ENCODE assay signal across 21 cellular contexts in the genomic region with DNA sequence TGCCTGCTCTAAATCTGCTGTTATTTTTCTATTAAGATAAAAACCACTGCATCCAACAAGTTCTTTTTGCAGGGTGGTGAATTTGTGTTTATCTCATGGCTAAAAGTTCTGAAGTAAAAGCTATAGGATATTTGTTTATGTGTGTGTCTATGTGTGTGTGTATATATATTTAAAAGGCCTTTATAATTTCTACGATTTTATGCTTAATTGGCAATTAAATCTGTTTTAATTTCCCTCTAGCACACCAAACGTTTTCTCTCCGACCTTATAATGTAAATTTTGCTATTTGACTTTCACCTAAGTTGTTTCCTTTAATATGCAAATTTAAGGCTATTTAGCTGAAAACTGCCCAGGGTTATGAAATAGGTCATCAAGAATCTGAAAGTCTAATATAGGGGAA. TPM values are rescaled to one million over a fixed set of nuclear protein-coding genes. Genes with fewer than 3 reads are reported as not detected.
DNase-seq lines count a peak whose midpoint lies in the region; ATAC-seq and FAIRE-seq lines count a peak whose summit lies in the region.
"Had no signal": no experiment of that assay in that cellular context is flagged by ENCODE, and none has a peak within 500 bp of the region (broad histone marks: within the 10 kb centered on the region; RNA-seq: fewer than 3 reads in every experiment).

No MANE protein-coding gene starts in this region.

- no peak overlapping the region for H3K18ac ChIP-seq in mesenchymal stem cell (ENCODE audit: low read depth in 1 of 2, low read length in 2 of 2)

- no CpG with 5 or more reads among the region's 3 CpGs for WGBS in mesenchymal stem cell

- H4K91ac ChIP-seq in mesenchymal stem cell (ENCODE audit: low read length), result no peak overlapping the region

- H2AFZ ChIP-seq in mesenchymal stem cell (ENCODE audit: low read depth, low read length), result no peak overlapping the region

- H3K9me3 ChIP-seq in HUES6 (ENCODE audit: control insufficient read depth, insufficient read depth, low read depth, low read length), result peaks cover 4% of the 10 kb centered on the region; the same call in 1 of the 2 replicates
- no peaks in the 10 kb centered on the region for H3K9me3 ChIP-seq in mesenchymal stem cell (ENCODE audit: control insufficient read depth, low read length)
- H3K9me3 ChIP-seq: transverse colon had no signal

- H3K27me3 ChIP-seq in HUES6 (ENCODE audit: control insufficient read depth, insufficient read depth, low read length) (no peaks in the 10 kb centered on the region), mesenchymal stem cell (ENCODE audit: control insufficient read depth in 1 of 2, insufficient read depth in 1 of 2, low read length in 2 of 2) (no peaks in the 10 kb centered on the region)
- H3K27me3 ChIP-seq: transverse colon had no signal

- no peak overlapping the region for H3K23ac ChIP-seq in mesenchymal stem cell (ENCODE audit: low read length in 2 of 2)

- H3K4me1 ChIP-seq in HUES6 (ENCODE audit: control insufficient read depth, insufficient read depth, low read length) (peaks cover 42% of the 10 kb centered on the region), mesenchymal stem cell (ENCODE audit: control insufficient read depth, insufficient read depth, low read depth, low read length) (peaks cover 14% of the 10 kb centered on the region)

- no peak overlapping the region for H2BK5ac ChIP-seq in mesenchymal stem cell (ENCODE audit: low read depth, low read length, poor library complexity, severe bottlenecking)

- H3K27ac ChIP-seq in HUES6 (ENCODE audit: low read depth, low read length) (peak overlapping the region; percentile 64; the same call in 1 of the 2 replicates), mesenchymal stem cell (ENCODE audit: low read length, poor library complexity, severe bottlenecking) (no peak overlapping the region)
- H3K27ac ChIP-seq: C4-2B, RWPE1, transverse colon had no signal

- DNase-seq in T-helper 2 cell treated with Interferon-gamma antibody and Interleukin-4, amounts not matched to agents 5 μg/mL and 100 μg/mL, for 36 hours (ENCODE audit: low spot score), result no peak
- DNase-seq in T-helper 2 cell (no peak), mesenchymal stem cell (no peak), GM19239 (ENCODE audit: insufficient read length, low spot score) (no peak)
- DNase-seq: DMS 273 treated with DMSO at 0.1 percent for 48 hours; MM.1S; naive B cell; NCI-H1694 treated with DMSO at 0.1 percent for 48 hours; NCI-H2227 treated with DMSO at 0.1 percent for 48 hours; stimulated activated CD4-positive, alpha-beta T cell treated with anti-CD3 and anti-CD28 coated beads, Interleukin-12 subunit alpha, Interleukin-12 subunit beta, amount 100 ng/mL, for 4 hours; transverse colon had no signal

- ATAC-seq in activated T-helper 17 cell treated with anti-CD3 and anti-CD28 coated beads, Interleukin-2, amount 50 U/mL, for 72 hours (replicated peaks), result no peak
- ATAC-seq in GM18502 (IDR thresholded peaks at IDR 0.05; ENCODE audit: poor library complexity, unreplicated experiment), result no peak
- ATAC-seq in HG03097 (IDR thresholded peaks at IDR 0.05; ENCODE audit: low FRiP score, unreplicated experiment), result no peak

- H4K8ac ChIP-seq in mesenchymal stem cell (ENCODE audit: low read length), result no peak overlapping the region

- no peak overlapping the region for H3K14ac ChIP-seq in mesenchymal stem cell (ENCODE audit: low read length in 2 of 2)

- peak overlapping the region; percentile 77 for H3K27ac Mint-ChIP-seq in T-helper 2 cell treated with Interferon-gamma antibody and Interleukin-4, amounts not matched to agents 5 μg/mL and 100 μg/mL, for 36 hours
- peak overlapping the region; percentile 70 for H3K27ac Mint-ChIP-seq in activated T-helper 17 cell treated with anti-CD3 and anti-CD28 coated beads, Interleukin-2, amount 50 U/mL, for 72 hours

- no peak overlapping the region for H2AK5ac ChIP-seq in mesenchymal stem cell (ENCODE audit: low read length, severe bottlenecking)

- no peak overlapping the region for H3K4ac ChIP-seq in mesenchymal stem cell (ENCODE audit: low read depth in 1 of 2, low read length in 2 of 2)

- H3K36me3 ChIP-seq in HUES6 (ENCODE audit: control insufficient read depth, insufficient read depth, low read length) (no peaks in the 10 kb centered on the region), mesenchymal stem cell (ENCODE audit: control insufficient read depth in 1 of 2, insufficient read depth in 2 of 2, low read depth in 1 of 2, low read length in 2 of 2) (no peaks in the 10 kb centered on the region)
- H3K36me3 ChIP-seq: transverse colon had no signal

- H3K79me1 ChIP-seq in mesenchymal stem cell (replicated peaks; ENCODE audit: low read length, poor library complexity, severe bottlenecking), result peaks cover 1% of the 10 kb centered on the region

- no peaks in the 10 kb centered on the region for H3K36me3 Mint-ChIP-seq in T-helper 2 cell treated with Interferon-gamma antibody and Interleukin-4, amounts not matched to agents 5 μg/mL and 100 μg/mL, for 36 hours (ENCODE audit: low read depth)
- H3K36me3 Mint-ChIP-seq in activated T-helper 17 cell treated with anti-CD3 and anti-CD28 coated beads, Interleukin-2, amount 50 U/mL, for 72 hours (ENCODE audit: low read depth), result no peaks in the 10 kb centered on the region
- H3K36me3 Mint-ChIP-seq: naive B cell had no signal

- H2BK12ac ChIP-seq in mesenchymal stem cell (ENCODE audit: low read length in 2 of 2), result no peak overlapping the region

- no peak overlapping the region for H2BK15ac ChIP-seq in mesenchymal stem cell (ENCODE audit: low read depth, poor library complexity, severe bottlenecking)

- no peak overlapping the region for H3K4me2 ChIP-seq in mesenchymal stem cell (ENCODE audit: low read length, poor library complexity, severe bottlenecking)

- H2BK120ac ChIP-seq in mesenchymal stem cell (ENCODE audit: low read depth, low read length), result no peak overlapping the region

- no peaks in the 10 kb centered on the region for H3K9me3 Mint-ChIP-seq in T-helper 2 cell treated with Interferon-gamma antibody and Interleukin-4, amounts not matched to agents 5 μg/mL and 100 μg/mL, for 36 hours
- H3K9me3 Mint-ChIP-seq in activated T-helper 17 cell treated with anti-CD3 and anti-CD28 coated beads, Interleukin-2, amount 50 U/mL, for 72 hours, result no peaks in the 10 kb centered on the region
- H3K9me3 Mint-ChIP-seq: naive B cell had no signal

- no peaks in the 10 kb centered on the region for H3K27me3 Mint-ChIP-seq in T-helper 2 cell treated with Interferon-gamma antibody and Interleukin-4, amounts not matched to agents 5 μg/mL and 100 μg/mL, for 36 hours (ENCODE audit: low read depth)
- H3K27me3 Mint-ChIP-seq in activated T-helper 17 cell treated with anti-CD3 and anti-CD28 coated beads, Interleukin-2, amount 50 U/mL, for 72 hours, result no peaks in the 10 kb centered on the region
- H3K27me3 Mint-ChIP-seq: naive B cell had no signal

- no peak for FAIRE-seq in GM19239 (lab: Jason Lieb, UNC)
- FAIRE-seq: colon, endometrium, keratinocyte had no signal

- H3K9ac ChIP-seq in HUES6 (ENCODE audit: low read length) (no peak overlapping the region), mesenchymal stem cell (ENCODE audit: low read length) (peak overlapping the region; percentile 41)

- H3K4me3 ChIP-seq in HUES6 (ENCODE audit: low read depth, low read length) (peak overlapping the region; percentile 29; the same call in 1 of the 2 replicates), mesenchymal stem cell (ENCODE audit: insufficient read depth in 1 of 2, low read depth in 1 of 2, low read length in 2 of 2) (no peak overlapping the region)
- H3K4me3 ChIP-seq: transverse colon had no signal

- H3K4me1 Mint-ChIP-seq in T-helper 2 cell treated with Interferon-gamma antibody and Interleukin-4, amounts not matched to agents 5 μg/mL and 100 μg/mL, for 36 hours (ENCODE audit: low read depth), result peaks cover 28% of the 10 kb centered on the region
- peaks cover 15% of the 10 kb centered on the region for H3K4me1 Mint-ChIP-seq in activated T-helper 17 cell treated with anti-CD3 and anti-CD28 coated beads, Interleukin-2, amount 50 U/mL, for 72 hours

- no peak overlapping the region for H3K4me3 Mint-ChIP-seq in T-helper 2 cell treated with Interferon-gamma antibody and Interleukin-4, amounts not matched to agents 5 μg/mL and 100 μg/mL, for 36 hours
- H3K4me3 Mint-ChIP-seq in activated T-helper 17 cell treated with anti-CD3 and anti-CD28 coated beads, Interleukin-2, amount 50 U/mL, for 72 hours, result peak overlapping the region; percentile 93

RNA-seq across cellular contexts. Expression of a gene that starts 19.8 kb away (rescaled TPM):
- 10 to 100 TPM in 1 of 2 donors, 1 to 10 TPM in 1; 4.5 to 22.6 TPM for total RNA-seq in activated T-helper 17 cell treated with anti-CD3 and anti-CD28 coated beads, Interleukin-2, amount 50 U/mL, for 72 hours
- 0.17 TPM for polyA plus RNA-seq in mesenchymal stem cell (2013, experiment 1 of 2)
- polyA plus RNA-seq in mesenchymal stem cell (2013, experiment 2 of 2), result 0.21 TPM
- total RNA-seq: A172 had no signal

RNA-seq across cellular contexts. Expression of a gene that starts 33.1 kb away (rescaled TPM):
- total RNA-seq in activated T-helper 17 cell treated with anti-CD3 and anti-CD28 coated beads, Interleukin-2, amount 50 U/mL, for 72 hours, result 10 to 100 TPM; 23.2 to 35.8 TPM
- 5.0 TPM for polyA plus RNA-seq in mesenchymal stem cell (2013, experiment 1 of 2)
- 4.2 TPM for polyA plus RNA-seq in mesenchymal stem cell (2013, experiment 2 of 2)

RNA-seq across cellular contexts. Expression of a gene that starts 33.3 kb away (rescaled TPM):
- 10 to 100 TPM; 23.5 to 35.4 TPM for total RNA-seq in activated T-helper 17 cell treated with anti-CD3 and anti-CD28 coated beads, Interleukin-2, amount 50 U/mL, for 72 hours
- polyA plus RNA-seq in mesenchymal stem cell (2013, experiment 1 of 2), result 5.7 TPM
- 4.7 TPM for polyA plus RNA-seq in mesenchymal stem cell (2013, experiment 2 of 2)
